25 cellular contexts compared by ENCODE assay signal in genomic region chr5:39449572-39449971, GRCh38.
"Had no signal": no experiment of that assay in that cellular context is flagged by ENCODE, and none has a peak within 500 bp of the region (broad histone marks: within the 10 kb centered on the region; RNA-seq: fewer than 3 reads in every experiment).

No MANE protein-coding gene starts in this region.

- H3K27ac Mint-ChIP-seq: naive thymus-derived CD8-positive, alpha-beta T cell; nephron; stimulated activated naive B cell treated with anti-CD40 and anti-IgM and Interleukin-4, amounts not matched to agents 10 μg/mL and 1 μg/mL and 100 μg/mL, for 72 hours had no signal

- ATAC-seq: heart left ventricle; naive thymus-derived CD8-positive, alpha-beta T cell; right cardiac atrium; sciatic nerve; stimulated activated naive B cell treated with anti-CD40 and anti-IgM and Interleukin-4, amounts not matched to agents 10 μg/mL and 1 μg/mL and 100 μg/mL, for 72 hours; stimulated activated naive CD8-positive, alpha-beta T cell treated with anti-CD3 and anti-CD28 coated beads, Interleukin-15, Interleukin-2, amounts not matched to agents 100 U/mL and 50 U/mL, for 24 hours; upper lobe of right lung had no signal

- H3K36me3 ChIP-seq: heart left ventricle, left ventricle myocardium inferior, pancreas, prostate gland, stomach, thoracic aorta, tibial artery, upper lobe of right lung had no signal

- DNase-seq: heart left ventricle; islet precursor cell; left ventricle myocardium inferior; naive thymus-derived CD8-positive, alpha-beta T cell; nucleus accumbens; pancreas; retina; right cardiac atrium; stimulated activated CD4-positive, alpha-beta T cell treated with anti-CD3 and anti-CD28 coated beads, Interleukin-12 subunit alpha, Interleukin-12 subunit beta, amount 100 ng/mL, for 4 hours; stimulated activated CD4-positive, alpha-beta T cell treated with anti-CD3 and anti-CD28 coated beads, Interleukin-15, amount 100 ng/mL, for 24 hours; stimulated activated CD4-positive, alpha-beta T cell treated with anti-CD3 and anti-CD28 coated beads, Interleukin-2, amount 100 ng/mL, for 24 hours; stimulated activated CD4-positive, alpha-beta T cell treated with anti-CD3 and anti-CD28 coated beads, Interleukin-4, amount 100 ng/mL, for 1 hour; stimulated activated naive B cell treated with anti-CD40 and anti-IgM and Interleukin-4, amounts not matched to agents 10 μg/mL and 1 μg/mL and 100 μg/mL, for 72 hours; stimulated activated naive CD8-positive, alpha-beta T cell treated with anti-CD3 and anti-CD28 coated beads, Interleukin-15, Interleukin-2, amounts not matched to agents 100 U/mL and 50 U/mL, for 24 hours; stomach; tibial artery; trophoblast cell; upper lobe of right lung had no signal

- H3K4me1 Mint-ChIP-seq: naive thymus-derived CD8-positive, alpha-beta T cell; stimulated activated naive B cell treated with anti-CD40 and anti-IgM and Interleukin-4, amounts not matched to agents 10 μg/mL and 1 μg/mL and 100 μg/mL, for 72 hours had no signal

- H3K9me3 Mint-ChIP-seq: naive thymus-derived CD8-positive, alpha-beta T cell; nephron; neural crest cell; stimulated activated naive B cell treated with anti-CD40 and anti-IgM and Interleukin-4, amounts not matched to agents 10 μg/mL and 1 μg/mL and 100 μg/mL, for 72 hours had no signal

- H3K27ac ChIP-seq: heart left ventricle, left ventricle myocardium inferior, prostate gland, skin epidermis, stomach, thoracic aorta, tibial artery, upper lobe of right lung had no signal

- H3K4me3 ChIP-seq: heart left ventricle, left ventricle myocardium inferior, lung, pancreas, prostate gland, skin epidermis, stomach, thoracic aorta, tibial artery, upper lobe of right lung had no signal

- H3K4me3 Mint-ChIP-seq: naive thymus-derived CD8-positive, alpha-beta T cell; nephron; neural crest cell; stimulated activated naive B cell treated with anti-CD40 and anti-IgM and Interleukin-4, amounts not matched to agents 10 μg/mL and 1 μg/mL and 100 μg/mL, for 72 hours had no signal

- H3K4me1 ChIP-seq: left ventricle myocardium inferior, pancreas, prostate gland, stomach, tibial artery, upper lobe of right lung had no signal

- H3K27me3 ChIP-seq: heart left ventricle, pancreas, stomach, tibial artery, upper lobe of right lung had no signal

- H3K9me3 ChIP-seq: heart left ventricle, left ventricle myocardium inferior, pancreas, prostate gland, stomach, thoracic aorta, tibial artery, upper lobe of right lung had no signal

- H3K36me3 Mint-ChIP-seq: naive thymus-derived CD8-positive, alpha-beta T cell; stimulated activated naive B cell treated with anti-CD40 and anti-IgM and Interleukin-4, amounts not matched to agents 10 μg/mL and 1 μg/mL and 100 μg/mL, for 72 hours had no signal
